Comparison of ENCODE assay signal across 19 cellular contexts in the genomic region with DNA sequence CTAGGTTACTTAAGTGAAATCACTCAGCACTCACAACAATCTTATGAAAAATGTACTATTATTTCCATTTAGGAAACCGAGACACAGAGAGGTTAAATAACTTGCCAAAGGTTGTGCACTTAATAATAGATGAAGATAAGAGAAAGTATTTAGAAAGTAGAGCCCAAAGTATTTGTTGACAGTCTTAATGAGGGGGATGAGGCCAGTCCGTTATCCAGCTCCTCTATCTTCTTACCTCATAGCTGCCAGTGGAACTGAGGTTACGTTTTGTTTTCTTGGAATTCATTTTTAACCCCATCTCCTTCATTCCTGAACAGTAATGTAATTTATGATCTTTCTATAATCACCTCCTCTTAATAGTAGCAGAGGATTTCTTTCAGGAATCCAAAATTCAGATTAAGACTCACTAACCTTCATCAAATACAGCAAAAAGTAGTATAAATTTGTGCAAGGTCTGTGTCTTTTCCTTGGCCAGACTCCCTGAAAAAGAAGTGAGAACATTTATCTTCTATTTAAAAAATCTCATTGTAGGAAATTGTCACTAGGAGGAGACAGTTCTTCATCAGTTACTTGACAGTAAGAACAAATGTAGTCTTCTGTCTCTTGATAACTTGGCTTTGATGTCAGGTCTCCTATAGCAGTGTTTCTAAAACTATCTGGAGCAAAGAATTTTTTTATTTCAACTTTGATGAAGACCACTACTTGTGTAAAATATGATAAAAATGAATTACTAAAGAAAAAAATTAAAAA. TPM values are rescaled to one million over a fixed set of nuclear protein-coding genes. Genes with fewer than 3 reads are reported as not detected.
A peak's percentile ranks its signal among the peaks of the same experiment; 100 is the strongest.
DNase-seq lines count a peak whose midpoint lies in the region; ATAC-seq, FAIRE-seq and TF ChIP-seq lines count a peak whose summit lies in the region.
"Had no signal": no experiment of that assay in that cellular context is flagged by ENCODE, and none has a peak within 500 bp of the region (broad histone marks: within the 10 kb centered on the region; RNA-seq: fewer than 3 reads in every experiment).

No MANE protein-coding gene starts in this region.

- in situ Hi-C loops in GM12878 (cut with MboI): loop anchor here (5.0 kb wide), 1 partner anchor 225 kb away; no protein-coding TSS in a partner anchor

- H3K27me3 ChIP-seq in GM12878 (replicated peaks in 1 of 2; ENCODE audit: control insufficient read depth in 2 of 2, insufficient read depth in 2 of 2, low read length in 1 of 2) (no peaks in the 10 kb centered on the region), right lobe of liver (no peaks in the 10 kb centered on the region)
- H3K27me3 ChIP-seq: adrenal gland, upper lobe of left lung had no signal

- intact Hi-C loops in GM12878 (cut with micrococcal nuclease; ENCODE audit: unreplicated experiment): loop anchor here (10.0 kb wide), 1 partner anchor 228 kb away; a partner anchor contains a TSS
- intact Hi-C loops in right lobe of liver (cut with DNase I): loop anchor here in 1 of 2 donors (10.0 kb wide), 1 partner anchor 68 kb away; no protein-coding TSS in a partner anchor

- 22% methylated on average over 3 of the region's 3 CpGs for WGBS in GM12878 (ENCODE audit: insufficient coverage, insufficient replicate concordance, low lambda C conversion rate, missing lambda C conversion rate)
- WGBS in right lobe of liver (ENCODE audit: insufficient coverage, low coverage, low lambda C conversion rate, missing lambda C conversion rate): 15% methylated on average over 3 of the region's 3 CpGs

- TF ChIP-seq POLR2A in GM12878 (IDR thresholded peaks at IDR 0.05; ENCODE audit: low read depth, low read length): no peak
- TF ChIP-seq POLR2A in right lobe of liver (IDR thresholded peaks at IDR 0.05): no peak

- CTCF ChIA-PET in GM12878 (lab: Yijun Ruan, JAX): interaction anchor here (1.0 to 11.2 kb wide), 4 partner anchors 62 to 100 kb away, joined by 3 to 181 read pairs (median 6); no protein-coding TSS in a partner anchor

- H2AFZ ChIP-seq in GM12878 (ENCODE audit: control insufficient read depth, low read depth, low read length): no peak overlapping the region

- no peaks in the 10 kb centered on the region for H3K36me3 ChIP-seq in GM12878 (ENCODE audit: control insufficient read depth in 2 of 2, insufficient read depth in 2 of 2, low read length in 1 of 2)
- no peaks in the 10 kb centered on the region for H3K36me3 ChIP-seq in right lobe of liver
- H3K36me3 ChIP-seq: adrenal gland, upper lobe of left lung had no signal

- H3K4me3 ChIP-seq in GM12878: no peak overlapping the region
- H3K4me3 ChIP-seq in right lobe of liver: no peak overlapping the region
- H3K4me3 ChIP-seq: adrenal gland, upper lobe of left lung had no signal

- POLR2A ChIA-PET in GM12878 (lab: Charles Lee): interaction anchor here (1.3 kb wide), 1 partner anchor 40 kb away, joined by 3 read pairs; a partner anchor contains a TSS

- SMC1A ChIA-PET in GM12878 (lab: Charles Lee; ENCODE audit: uncharacterized antibody, unreplicated experiment): interaction anchor here (1.0 to 12.7 kb wide), 4 partner anchors 40 to 75 kb away, joined by 4 to 145 read pairs (median 12); a partner anchor contains a TSS

- H3K4me1 ChIP-seq in GM12878 (ENCODE audit: control insufficient read depth, insufficient read depth, low read length): peaks cover 2% of the 10 kb centered on the region; the same call in 1 of the 2 replicates
- H3K4me1 ChIP-seq in right lobe of liver: peaks cover 0 to 8% (median 3%) of the 10 kb centered on the region in 4 donors
- H3K4me1 ChIP-seq: upper lobe of left lung had no signal

- peak in 2 of 3 experiments; percentile 9 to 42; a peak in 2 of 6 replicates for TF ChIP-seq CTCF in GM12878 (IDR thresholded peaks at IDR 0.05 in 2 of 3, conservative IDR thresholded peaks at IDR 0.05 in 1 of 3; ENCODE audit: control insufficient read depth in 2 of 3, extremely low read depth in 1 of 3, insufficient read depth in 1 of 3, low read depth in 3 of 3, low read length in 3 of 3)
- TF ChIP-seq CTCF in right lobe of liver (IDR thresholded peaks at IDR 0.05): peak; percentile 22 to 42 (median 32)

- TF ChIP-seq RAD21 in GM12878 (IDR thresholded peaks at IDR 0.05; ENCODE audit: insufficient read depth, low read depth, low read length): peak; percentile 46

- BruUV-seq in GM12878 (replicated peaks; lab: Mats Ljungman, UMichigan): no TSS peak

- TF ChIP-seq EP300 in GM12878 (IDR thresholded peaks at IDR 0.05; ENCODE audit: borderline replicate concordance in 1 of 2, control insufficient read depth in 1 of 2, low read depth in 2 of 2, low read length in 2 of 2): no peak

- H4K20me1 ChIP-seq in GM12878 (ENCODE audit: control insufficient read depth, insufficient read depth): no peaks in the 10 kb centered on the region

- no peak overlapping the region for H3K9ac ChIP-seq in GM12878 (ENCODE audit: control insufficient read depth, insufficient read depth, low read length)

- no peak for ATAC-seq in GM12878
- ATAC-seq in right lobe of liver: peak; percentile 46 to 56 (median 54)
- ATAC-seq: CD8-positive, alpha-beta T cell; T-helper 17 cell had no signal

- no peak overlapping the region for H3K4me2 ChIP-seq in GM12878 (ENCODE audit: control insufficient read depth, insufficient read depth)

- no peak overlapping the region for H3K27ac ChIP-seq in GM12878 (ENCODE audit: control insufficient read depth, insufficient read depth)
- peak overlapping the region in 1 of 3 donors; percentile 71 for H3K27ac ChIP-seq in right lobe of liver
- H3K27ac ChIP-seq: 22Rv1, adrenal gland, upper lobe of left lung had no signal

- no peak for FAIRE-seq in GM12878 (lab: Jason Lieb, UNC)

- DNase-seq in DMS53 (lab: John Stamatoyannopoulos, UW) (peak; percentile 26), DMS53 treated with DMSO at 0.1 percent for 48 hours (lab: John Stamatoyannopoulos, UW; ENCODE audit: unreplicated experiment) (no peak), M059J (ENCODE audit: low read depth) (peak; percentile 23), GM12878 (ENCODE audit: low read depth, low spot score) (no peak), right lobe of liver (no peak), DMS153 (lab: John Stamatoyannopoulos, UW) (no peak)
- DNase-seq in stimulated activated CD4-positive, alpha-beta T cell treated with anti-CD3 and anti-CD28 coated beads, Interleukin-1b, Interleukin-23, amount 100 ng/mL, for 48 hours: no peak
- no peak for DNase-seq in activated CD4-positive, alpha-beta T cell treated with anti-CD3 and anti-CD28 coated beads for 48 hours
- DNase-seq: activated T-cell treated with anti-CD3 and anti-CD28 coated beads, Interleukin-2, amount 50 U/mL, for 48 hours; CD8-positive, alpha-beta T cell; GDM1; NCI-H1417 treated with DMSO at 0.1 percent for 48 hours; NCI-H446 treated with DMSO at 0.1 percent for 48 hours; retina; stimulated activated CD4-positive, alpha-beta T cell treated with anti-CD3 and anti-CD28 coated beads, Interleukin-4, amount 100 ng/mL, for 24 hours; T-helper 17 cell; upper lobe of left lung had no signal

- RAD21 ChIA-PET in GM12878 (lab: Charles Lee; ENCODE audit: unreplicated experiment): interaction anchor here (0.8 to 2.8 kb wide), 3 partner anchors 70 to 106 kb away, joined by 3 to 21 read pairs (median 5); no protein-coding TSS in a partner anchor

- H3K79me2 ChIP-seq in GM12878 (ENCODE audit: control insufficient read depth, insufficient read depth, low read length): no peaks in the 10 kb centered on the region

- H3K9me3 ChIP-seq in GM12878 (replicated peaks; ENCODE audit: control insufficient read depth, insufficient read depth, low read length) (no peaks in the 10 kb centered on the region), right lobe of liver (no peaks in the 10 kb centered on the region)
- H3K9me3 ChIP-seq: adrenal gland, upper lobe of left lung had no signal

TF ChIP-seq in GM12878, 131 proteins besides CTCF, POLR2A, EP300 and RAD21 (continues in another document):
- TF ChIP-seq SMC3 (IDR thresholded peaks at IDR 0.05; ENCODE audit: borderline replicate concordance, low read length): peak; percentile 27; the same call in 1 of the 2 replicates

RNA-seq across cellular contexts. Expression of a gene that starts 35.5 kb away (rescaled TPM):
- 5.3 and 9.3 TPM in 2 replicates for total RNA-seq in M059J (2014; rRNA removed; shearing (Covaris generic))
- total RNA-seq in GM12878 (2013; cell fraction: nucleolus; rRNA removed): 5.2 and 5.9 TPM in 2 replicates
- total RNA-seq in GM12878 (2014; rRNA removed) (5.1 and 5.3 TPM in 2 replicates), GM12878 (2014; rRNA removed; fragmentation: Illumina TruSeq; extraction: Trizol) (3.8 and 4.8 TPM in 2 replicates), GM12878 (2021) (4.5 and 5.0 TPM in 2 replicates), right lobe of liver (10 to 100 TPM; 19.4 to 36.2 (median 26.3) TPM)
- 2.8 TPM for polyA plus RNA-seq in GM12878 (2011; ENCODE audit: low read depth)
- polyA plus RNA-seq in GM12878 (2011; rRNA removed) (8.1 and 11.9 TPM in 2 replicates), GM12878 (2014; fragmentation: Illumina TruSeq; extraction: Trizol) (6.4 and 7.4 TPM in 2 replicates), GM12878 (2014; fragmentation: Nextera tagmentation; extraction: Ambion mirVana) (1 to 10 TPM; 3.0 to 3.7 TPM), GM12878 (2014; rRNA removed) (4.1 and 4.9 TPM in 2 replicates), GM12878 (2016; fragmentation: Nextera tagmentation; extraction: Ambion mirVana) (1 to 10 TPM; 6.1 to 7.1 TPM)
- 5.7 and 6.6 TPM in 2 replicates for polyA plus RNA-seq in GM12878 (2011; cell fraction: cytosol; rRNA removed)
- polyA plus RNA-seq in GM12878 (2011; cell fraction: nucleus; rRNA removed): 2.8 and 4.1 TPM in 2 replicates
- polyA plus RNA-seq in GM12878 (2012): 3.9 and 5.7 TPM in 2 replicates
- 6.6 and 7.1 TPM in 2 replicates for polyA minus RNA-seq in GM12878 (2011; rRNA and poly(A)+ RNA removed)
- 1.3 and 1.8 TPM in 2 replicates for polyA minus RNA-seq in GM12878 (2011; cell fraction: cytosol; rRNA and poly(A)+ RNA removed)
- polyA minus RNA-seq in GM12878 (2011; cell fraction: nucleus; rRNA and poly(A)+ RNA removed): 2.4 and 2.5 TPM in 2 replicates

RNA-seq across cellular contexts. Expression of a gene that starts 39.6 kb away (rescaled TPM):
- total RNA-seq in M059J (2014; rRNA removed; shearing (Covaris generic)): 88.9 and 139 TPM in 2 replicates
- total RNA-seq in GM12878 (2013; cell fraction: nucleolus; rRNA removed): 18.8 and 21.1 TPM in 2 replicates
- total RNA-seq in GM12878 (2014; rRNA removed) (70.5 and 89.0 TPM in 2 replicates), GM12878 (2014; rRNA removed; fragmentation: Illumina TruSeq; extraction: Trizol) (116 and 118 TPM in 2 replicates), GM12878 (2021) (105 and 106 TPM in 2 replicates), right lobe of liver (10 to 100 TPM; 24.2 to 70.5 (median 39.7) TPM)
- polyA plus RNA-seq in GM12878 (2011; ENCODE audit: low read depth): 60.2 TPM
- polyA plus RNA-seq in GM12878 (2011; rRNA removed) (353 and 397 TPM in 2 replicates), GM12878 (2014; fragmentation: Illumina TruSeq; extraction: Trizol) (175 and 235 TPM in 2 replicates), GM12878 (2014; fragmentation: Nextera tagmentation; extraction: Ambion mirVana) (100 to 1,000 TPM; 232 to 285 TPM), GM12878 (2014; rRNA removed) (114 and 115 TPM in 2 replicates), GM12878 (2016; fragmentation: Nextera tagmentation; extraction: Ambion mirVana) (100 to 1,000 TPM; 165 to 166 TPM)
- 234 and 319 TPM in 2 replicates for polyA plus RNA-seq in GM12878 (2011; cell fraction: cytosol; rRNA removed)
- 98.3 and 154 TPM in 2 replicates for polyA plus RNA-seq in GM12878 (2011; cell fraction: nucleus; rRNA removed)
- polyA plus RNA-seq in GM12878 (2012): 68.1 and 85.7 TPM in 2 replicates
- polyA minus RNA-seq in GM12878 (2011; rRNA and poly(A)+ RNA removed): 93.4 and 98.9 TPM in 2 replicates
- polyA minus RNA-seq in GM12878 (2011; cell fraction: cytosol; rRNA and poly(A)+ RNA removed): 14.0 and 20.4 TPM in 2 replicates
- polyA minus RNA-seq in GM12878 (2011; cell fraction: nucleus; rRNA and poly(A)+ RNA removed): 19.3 and 23.0 TPM in 2 replicates

Comparison
In these comparisons a context has a peak if more than half of its experiments do, and no peak if none do; other contexts are left out.
1. DNase-seq: peak in DMS53 (single experiment) and M059J (single experiment); none in DMS53 treated with DMSO at 0.1 percent for 48 hours (single experiment), GM12878 (single experiment), right lobe of liver (0 of 3), DMS153 (single experiment), stimulated activated CD4-positive, alpha-beta T cell treated with anti-CD3 and anti-CD28 coated beads, Interleukin-1b, Interleukin-23, amount 100 ng/mL, for 48 hours (single experiment) and activated CD4-positive, alpha-beta T cell treated with anti-CD3 and anti-CD28 coated beads for 48 hours (single experiment).